In the genomic region with DNA sequence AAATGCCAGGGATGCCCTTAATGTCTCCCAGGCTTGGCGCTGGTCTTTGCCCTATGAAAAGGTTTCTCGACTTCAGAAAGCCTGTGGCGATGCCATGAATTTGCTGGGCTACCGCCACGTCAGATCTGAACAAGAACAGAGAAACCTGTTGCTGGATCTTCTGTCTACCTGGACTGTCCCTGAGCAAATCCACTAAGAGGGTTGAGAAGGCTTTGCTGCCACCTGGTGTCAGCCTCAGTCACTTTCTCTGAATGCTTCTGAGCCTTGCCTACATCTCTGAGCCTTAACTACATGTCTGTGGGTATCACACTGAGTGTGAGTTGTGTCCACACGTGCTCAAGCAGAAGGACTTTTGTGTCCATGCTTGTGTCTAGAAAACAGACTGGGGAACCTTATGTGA, we compare ENCODE assay signal across 2 cellular contexts.
TF ChIP-seq lines count a peak whose summit lies in the region.

No MANE protein-coding gene starts in this region.

TF ChIP-seq in K562, 482 proteins besides CTCF, POLR2A, EP300 and RAD21:
- TF ChIP-seq STAG1 (CRISPR knock-in tag; IDR thresholded peaks at IDR 0.05; ENCODE audit: borderline replicate concordance) (peak; percentile 39; the same call in 1 of the 2 replicates), MYNN (IDR thresholded peaks at IDR 0.05) (no peak), MYNN (CRISPR knock-in tag; IDR thresholded peaks at IDR 0.05) (no peak), NBN (IDR thresholded peaks at IDR 0.05; ENCODE audit: low read depth) (no peak), SMC3 (conservative IDR thresholded peaks at IDR 0.05; ENCODE audit: insufficient read depth, low read depth, low read length) (peak; percentile 67), IFI16 (CRISPR knock-in tag; IDR thresholded peaks at IDR 0.05) (no peak), ETV5 (CRISPR knock-in tag; IDR thresholded peaks at IDR 0.05; ENCODE audit: low read depth) (no peak), U2AF2 (optimal IDR thresholded peaks at IDR 0.05; ENCODE audit: low read depth, low read length) (no peak)

TF ChIP-seq in liver, 16 proteins besides CTCF, POLR2A, EP300 and RAD21:
- TF ChIP-seq SP1 (IDR thresholded peaks at IDR 0.05) (no peak), EGR1 (IDR thresholded peaks at IDR 0.05; ENCODE audit: low read depth in 2 of 2) (no peak), MAX (IDR thresholded peaks at IDR 0.05) (no peak), HNF4G (IDR thresholded peaks at IDR 0.05) (no peak), REST (IDR thresholded peaks at IDR 0.05) (no peak), TAF1 (conservative IDR thresholded peaks at IDR 0.05) (no peak), ATF3 (IDR thresholded peaks at IDR 0.05) (no peak), GABPA (IDR thresholded peaks at IDR 0.05 in 1 of 2, conservative IDR thresholded peaks at IDR 0.05 in 1 of 2) (no peak), ZBTB33 (IDR thresholded peaks at IDR 0.05) (no peak), JUND (IDR thresholded peaks at IDR 0.05) (no peak)
